1 cellular context compared by ENCODE assay signal in genomic region chr17:57874434-57875108, GRCh38.
TF ChIP-seq lines count a peak whose summit lies in the region.

No MANE protein-coding gene starts in this region.

TF ChIP-seq in WTC11, 78 proteins besides CTCF, POLR2A, EP300 and RAD21 (continued from another document):
- TF ChIP-seq ZNF281 (CRISPR knock-in tag; IDR thresholded peaks at IDR 0.05) (peak; percentile 41; the same call in 1 of the 2 replicates), KAT7 (CRISPR knock-in tag; IDR thresholded peaks at IDR 0.05; ENCODE audit: borderline replicate concordance) (no peak; the same call in 1 of the 2 replicates), JAZF1 (CRISPR knock-in tag; IDR thresholded peaks at IDR 0.05) (no peak), MYBL2 (CRISPR knock-in tag; IDR thresholded peaks at IDR 0.05) (peak; percentile 42; the same call in 1 of the 2 replicates), JUN (CRISPR knock-in tag; IDR thresholded peaks at IDR 0.05) (no peak), FOXP1 (CRISPR knock-in tag; IDR thresholded peaks at IDR 0.05; ENCODE audit: borderline replicate concordance) (0 out of 2 replicates have a peak, but pooled peaks have one; percentile 56)
- TF ChIP-seq, protein P1, sequence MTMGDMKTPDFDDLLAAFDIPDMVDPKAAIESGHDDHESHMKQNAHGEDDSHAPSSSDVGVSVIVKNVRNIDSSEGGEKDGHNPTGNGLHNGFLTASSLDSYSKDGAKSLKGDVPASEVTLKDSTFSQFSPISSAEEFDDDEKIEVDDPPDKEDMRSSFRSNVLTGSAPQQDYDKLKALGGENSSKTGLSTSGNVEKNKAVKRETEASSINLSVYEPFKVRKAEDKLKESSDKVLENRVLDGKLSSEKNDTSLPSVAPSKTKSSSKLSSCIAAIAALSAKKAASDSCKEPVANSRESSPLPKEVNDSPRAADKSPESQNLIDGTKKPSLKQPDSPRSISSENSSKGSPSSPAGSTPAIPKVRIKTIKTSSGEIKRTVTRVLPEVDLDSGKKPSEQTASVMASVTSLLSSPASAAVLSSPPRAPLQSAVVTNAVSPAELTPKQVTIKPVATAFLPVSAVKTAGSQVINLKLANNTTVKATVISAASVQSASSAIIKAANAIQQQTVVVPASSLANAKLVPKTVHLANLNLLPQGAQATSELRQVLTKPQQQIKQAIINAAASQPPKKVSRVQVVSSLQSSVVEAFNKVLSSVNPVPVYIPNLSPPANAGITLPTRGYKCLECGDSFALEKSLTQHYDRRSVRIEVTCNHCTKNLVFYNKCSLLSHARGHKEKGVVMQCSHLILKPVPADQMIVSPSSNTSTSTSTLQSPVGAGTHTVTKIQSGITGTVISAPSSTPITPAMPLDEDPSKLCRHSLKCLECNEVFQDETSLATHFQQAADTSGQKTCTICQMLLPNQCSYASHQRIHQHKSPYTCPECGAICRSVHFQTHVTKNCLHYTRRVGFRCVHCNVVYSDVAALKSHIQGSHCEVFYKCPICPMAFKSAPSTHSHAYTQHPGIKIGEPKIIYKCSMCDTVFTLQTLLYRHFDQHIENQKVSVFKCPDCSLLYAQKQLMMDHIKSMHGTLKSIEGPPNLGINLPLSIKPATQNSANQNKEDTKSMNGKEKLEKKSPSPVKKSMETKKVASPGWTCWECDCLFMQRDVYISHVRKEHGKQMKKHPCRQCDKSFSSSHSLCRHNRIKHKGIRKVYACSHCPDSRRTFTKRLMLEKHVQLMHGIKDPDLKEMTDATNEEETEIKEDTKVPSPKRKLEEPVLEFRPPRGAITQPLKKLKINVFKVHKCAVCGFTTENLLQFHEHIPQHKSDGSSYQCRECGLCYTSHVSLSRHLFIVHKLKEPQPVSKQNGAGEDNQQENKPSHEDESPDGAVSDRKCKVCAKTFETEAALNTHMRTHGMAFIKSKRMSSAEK (CRISPR knock-in tag; IDR thresholded peaks at IDR 0.05; ENCODE audit: borderline replicate concordance), result 0 out of 2 replicates have a peak, but pooled peaks have one; percentile 53
- TF ChIP-seq, protein P2, sequence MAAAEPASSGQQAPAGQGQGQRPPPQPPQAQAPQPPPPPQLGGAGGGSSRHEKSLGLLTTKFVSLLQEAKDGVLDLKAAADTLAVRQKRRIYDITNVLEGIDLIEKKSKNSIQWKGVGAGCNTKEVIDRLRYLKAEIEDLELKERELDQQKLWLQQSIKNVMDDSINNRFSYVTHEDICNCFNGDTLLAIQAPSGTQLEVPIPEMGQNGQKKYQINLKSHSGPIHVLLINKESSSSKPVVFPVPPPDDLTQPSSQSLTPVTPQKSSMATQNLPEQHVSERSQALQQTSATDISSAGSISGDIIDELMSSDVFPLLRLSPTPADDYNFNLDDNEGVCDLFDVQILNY (CRISPR knock-in tag; IDR thresholded peaks at IDR 0.05), result peak; percentile 66; the same call in 1 of the 2 replicates
- TF ChIP-seq, protein P3, sequence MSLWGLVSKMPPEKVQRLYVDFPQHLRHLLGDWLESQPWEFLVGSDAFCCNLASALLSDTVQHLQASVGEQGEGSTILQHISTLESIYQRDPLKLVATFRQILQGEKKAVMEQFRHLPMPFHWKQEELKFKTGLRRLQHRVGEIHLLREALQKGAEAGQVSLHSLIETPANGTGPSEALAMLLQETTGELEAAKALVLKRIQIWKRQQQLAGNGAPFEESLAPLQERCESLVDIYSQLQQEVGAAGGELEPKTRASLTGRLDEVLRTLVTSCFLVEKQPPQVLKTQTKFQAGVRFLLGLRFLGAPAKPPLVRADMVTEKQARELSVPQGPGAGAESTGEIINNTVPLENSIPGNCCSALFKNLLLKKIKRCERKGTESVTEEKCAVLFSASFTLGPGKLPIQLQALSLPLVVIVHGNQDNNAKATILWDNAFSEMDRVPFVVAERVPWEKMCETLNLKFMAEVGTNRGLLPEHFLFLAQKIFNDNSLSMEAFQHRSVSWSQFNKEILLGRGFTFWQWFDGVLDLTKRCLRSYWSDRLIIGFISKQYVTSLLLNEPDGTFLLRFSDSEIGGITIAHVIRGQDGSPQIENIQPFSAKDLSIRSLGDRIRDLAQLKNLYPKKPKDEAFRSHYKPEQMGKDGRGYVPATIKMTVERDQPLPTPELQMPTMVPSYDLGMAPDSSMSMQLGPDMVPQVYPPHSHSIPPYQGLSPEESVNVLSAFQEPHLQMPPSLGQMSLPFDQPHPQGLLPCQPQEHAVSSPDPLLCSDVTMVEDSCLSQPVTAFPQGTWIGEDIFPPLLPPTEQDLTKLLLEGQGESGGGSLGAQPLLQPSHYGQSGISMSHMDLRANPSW (CRISPR knock-in tag; conservative IDR thresholded peaks at IDR 0.05; ENCODE audit: low read depth), result no peak
